8 cellular contexts compared by ENCODE assay signal in the genomic region with DNA sequence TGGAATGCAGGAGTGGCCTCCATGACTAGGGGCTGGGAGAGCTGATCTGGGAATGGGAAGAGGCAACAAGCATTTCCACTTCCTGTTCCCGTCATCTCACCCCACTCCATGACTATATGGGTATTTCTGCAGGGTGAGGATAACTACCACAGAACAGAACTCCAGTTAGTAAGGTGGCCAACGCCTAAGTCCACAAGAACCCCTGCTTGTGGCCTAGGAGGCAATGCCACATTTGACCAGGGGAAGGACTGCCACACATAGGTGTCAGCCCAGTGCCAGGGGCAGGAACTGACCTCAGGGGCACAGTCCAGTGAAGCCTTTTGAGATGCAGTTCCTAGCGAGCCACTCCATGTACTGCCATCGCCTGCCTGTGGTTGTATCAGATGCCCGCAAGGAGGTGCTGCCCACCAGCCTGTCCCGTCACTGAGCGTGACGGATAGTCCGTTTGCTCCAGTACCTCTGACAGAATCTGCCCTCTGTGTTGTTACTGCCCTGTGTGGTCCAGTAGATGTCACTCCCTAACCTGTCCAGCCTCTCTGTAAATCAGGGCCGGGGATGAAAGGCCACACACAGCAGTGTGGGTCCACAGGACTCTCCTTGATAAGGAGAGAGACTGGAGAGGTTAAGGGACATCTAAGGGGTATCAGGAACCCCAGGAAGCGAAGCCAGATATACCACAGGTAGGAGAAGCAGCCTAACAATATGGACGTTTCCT. TPM values are rescaled to one million over a fixed set of nuclear protein-coding genes. Genes with fewer than 3 reads are reported as not detected.
DNase-seq lines count a peak whose midpoint lies in the region; ATAC-seq and TF ChIP-seq lines count a peak whose summit lies in the region.

No MANE protein-coding gene starts in this region.

- CTCF ChIA-PET in HCT116 (lab: Charles Lee), result interaction anchor here (0.9 to 1.8 kb wide), 9 partner anchors 22 to 198 kb away, joined by 3 to 13 read pairs (median 5); a partner anchor contains a TSS

- peak; percentile 94 to 98 (median 95) for TF ChIP-seq CTCF in HCT116 (IDR thresholded peaks at IDR 0.05 in 2 of 3, conservative IDR thresholded peaks at IDR 0.05 in 1 of 3; ENCODE audit: borderline replicate concordance in 1 of 3, insufficient read depth in 1 of 3, low read depth in 2 of 3, low read length in 2 of 3)
- TF ChIP-seq CTCF in glutamatergic neuron (IDR thresholded peaks at IDR 0.05; ENCODE audit: partially characterized antibody, unreplicated experiment), result peak; percentile 73
- TF ChIP-seq CTCF in progenitor cell of endocrine pancreas (IDR thresholded peaks at IDR 0.05; ENCODE audit: unreplicated experiment), result peak; percentile 71

- H3K27me3 ChIP-seq in HCT116 (ENCODE audit: insufficient read depth, low read length), result no peaks in the 10 kb centered on the region

- peak overlapping the region; percentile 98 for H2AFZ ChIP-seq in HCT116 (ENCODE audit: low read depth, low read length, poor library complexity, severe bottlenecking)

- H4K20me1 ChIP-seq in HCT116 (ENCODE audit: insufficient read depth), result no peaks in the 10 kb centered on the region

- H3K27ac ChIP-seq in HCT116 (ENCODE audit: low read depth, low read length), result no peak overlapping the region

- POLR2A ChIA-PET in HCT116 (lab: Charles Lee), result interaction anchor here (2.4 kb wide), 1 partner anchor 272 kb away, joined by 9 read pairs; a partner anchor contains a TSS

- peaks cover 4% of the 10 kb centered on the region for H3K36me3 Mint-ChIP-seq in activated T-helper 2 cell treated with anti-CD3 and anti-CD28 coated beads, Interferon-gamma antibody, Interleukin-2, Interleukin-4, amounts not matched to agents 10 μg/mL and 5 μg/mL and 100 μg/mL, durations not matched to agents 14 hours and 24 hours and 36 hours (ENCODE audit: low read depth)
- H3K36me3 Mint-ChIP-seq in glutamatergic neuron (ENCODE audit: unreplicated experiment) (no peaks in the 10 kb centered on the region), progenitor cell of endocrine pancreas (ENCODE audit: insufficient read depth) (no peaks in the 10 kb centered on the region)

- BruUV-seq in HCT116 (replicated peaks; lab: Mats Ljungman, UMichigan), result no TSS peak

- H3K36me3 ChIP-seq in HCT116 (ENCODE audit: control insufficient read depth in 1 of 2, insufficient read depth in 2 of 2, low read length in 2 of 2), result no peaks in the 10 kb centered on the region

- peaks cover 5 to 25% of the 10 kb centered on the region in 2 experiments; a peak in 3 of 4 replicates for H3K4me1 ChIP-seq in HCT116 (ENCODE audit: control insufficient read depth in 1 of 2, insufficient read depth in 2 of 2, low read length in 2 of 2)

- H3K4me3 Mint-ChIP-seq in activated T-helper 2 cell treated with anti-CD3 and anti-CD28 coated beads, Interferon-gamma antibody, Interleukin-2, Interleukin-4, amounts not matched to agents 10 μg/mL and 5 μg/mL and 100 μg/mL, durations not matched to agents 14 hours and 24 hours and 36 hours (ENCODE audit: low read depth), result no peak overlapping the region
- peak overlapping the region; percentile 42 for H3K4me3 Mint-ChIP-seq in glutamatergic neuron (ENCODE audit: unreplicated experiment)
- no peak overlapping the region for H3K4me3 Mint-ChIP-seq in progenitor cell of endocrine pancreas (ENCODE audit: low read depth)

- H3K9me3 Mint-ChIP-seq in activated T-helper 2 cell treated with anti-CD3 and anti-CD28 coated beads, Interferon-gamma antibody, Interleukin-2, Interleukin-4, amounts not matched to agents 10 μg/mL and 5 μg/mL and 100 μg/mL, durations not matched to agents 14 hours and 24 hours and 36 hours, result no peaks in the 10 kb centered on the region
- H3K9me3 Mint-ChIP-seq in glutamatergic neuron (ENCODE audit: unreplicated experiment), result no peaks in the 10 kb centered on the region
- H3K9me3 Mint-ChIP-seq in progenitor cell of endocrine pancreas (ENCODE audit: low read depth), result no peaks in the 10 kb centered on the region

- no peaks in the 10 kb centered on the region for H3K9me2 ChIP-seq in HCT116 (ENCODE audit: insufficient read depth)

- peak overlapping the region; percentile 57 for H3K4me2 ChIP-seq in HCT116 (ENCODE audit: low read length)

- no peak overlapping the region for H3K9ac ChIP-seq in HCT116 (ENCODE audit: low read length)

- no peaks in the 10 kb centered on the region for H3K9me3 ChIP-seq in HCT116 (ENCODE audit: control insufficient read depth in 1 of 2, insufficient read depth in 1 of 2, low read depth in 1 of 2, low read length in 2 of 2)

- RAD21 ChIA-PET in HCT116 (lab: Charles Lee; ENCODE audit: low non-redundant PET in 1 of 2, low total read pairs in 2 of 2, uncharacterized antibody in 2 of 2, unreplicated experiment in 2 of 2), result interaction anchor here in 1 of 2 experiments (1.0 kb wide), 1 partner anchor 272 kb away, joined by 3 read pairs; a partner anchor contains a TSS

- ATAC-seq in HCT116 (peak; percentile 91), GM18861 (IDR thresholded peaks at IDR 0.05; ENCODE audit: unreplicated experiment) (no peak), GM21515 (IDR thresholded peaks at IDR 0.05; ENCODE audit: unreplicated experiment) (no peak)

- peaks cover 12% of the 10 kb centered on the region for H3K79me2 ChIP-seq in HCT116 (ENCODE audit: insufficient read depth, low read length)

- TF ChIP-seq POLR2A in HCT116 (IDR thresholded peaks at IDR 0.05; ENCODE audit: borderline replicate concordance, extremely low read depth, insufficient read depth, insufficient read length), result no peak

- peak; percentile 64 for DNase-seq in CD1c-positive myeloid dendritic cell (ENCODE audit: extremely low spot score)
- peak; percentile 89 for DNase-seq in HCT116 (ENCODE audit: low read depth, low spot score)
- DNase-seq in NOMO-1 treated with DMSO at 0.1 percent for 48 hours (lab: John Stamatoyannopoulos, UW; ENCODE audit: unreplicated experiment), result peak; percentile 72
- peak; percentile 20 for DNase-seq in activated T-helper 2 cell treated with anti-CD3 and anti-CD28 coated beads, Interferon-gamma antibody, Interleukin-2, Interleukin-4, amounts not matched to agents 10 μg/mL and 5 μg/mL and 100 μg/mL, durations not matched to agents 14 hours and 24 hours and 36 hours (ENCODE audit: low spot score)
- peak; percentile 77 for DNase-seq in glutamatergic neuron
- DNase-seq in progenitor cell of endocrine pancreas (ENCODE audit: low spot score, unreplicated experiment), result peak; percentile 49

- peaks cover 18% of the 10 kb centered on the region for H3K4me1 Mint-ChIP-seq in activated T-helper 2 cell treated with anti-CD3 and anti-CD28 coated beads, Interferon-gamma antibody, Interleukin-2, Interleukin-4, amounts not matched to agents 10 μg/mL and 5 μg/mL and 100 μg/mL, durations not matched to agents 14 hours and 24 hours and 36 hours (ENCODE audit: low read depth)
- peaks cover 10% of the 10 kb centered on the region for H3K4me1 Mint-ChIP-seq in glutamatergic neuron (ENCODE audit: low read depth, unreplicated experiment)
- H3K4me1 Mint-ChIP-seq in progenitor cell of endocrine pancreas (ENCODE audit: low read depth), result peaks cover 16% of the 10 kb centered on the region

- H3K4me3 ChIP-seq in HCT116 (replicated peaks in 1 of 2; ENCODE audit: low read depth in 1 of 2, low read length in 2 of 2), result no peak overlapping the region

- intact Hi-C loops in HCT116 (cut with micrococcal nuclease), result loop anchor here (1.0 to 5.0 kb wide), 8 partner anchors 22 to 352 kb away; a partner anchor contains a TSS
- intact Hi-C loops in activated T-helper 2 cell treated with anti-CD3 and anti-CD28 coated beads, Interferon-gamma antibody, Interleukin-2, Interleukin-4, amounts not matched to agents 10 μg/mL and 5 μg/mL and 100 μg/mL, durations not matched to agents 14 hours and 24 hours and 36 hours (cut with micrococcal nuclease), result loop anchor here (2.0 kb wide), 2 partner anchors 46 to 264 kb away; a partner anchor contains a TSS

- H3K27me3 Mint-ChIP-seq in activated T-helper 2 cell treated with anti-CD3 and anti-CD28 coated beads, Interferon-gamma antibody, Interleukin-2, Interleukin-4, amounts not matched to agents 10 μg/mL and 5 μg/mL and 100 μg/mL, durations not matched to agents 14 hours and 24 hours and 36 hours (ENCODE audit: low read depth), result peaks cover 14% of the 10 kb centered on the region
- H3K27me3 Mint-ChIP-seq in glutamatergic neuron (ENCODE audit: unreplicated experiment), result peaks cover 5% of the 10 kb centered on the region
- H3K27me3 Mint-ChIP-seq in progenitor cell of endocrine pancreas, result peaks cover 10% of the 10 kb centered on the region

- H3K27ac Mint-ChIP-seq in activated T-helper 2 cell treated with anti-CD3 and anti-CD28 coated beads, Interferon-gamma antibody, Interleukin-2, Interleukin-4, amounts not matched to agents 10 μg/mL and 5 μg/mL and 100 μg/mL, durations not matched to agents 14 hours and 24 hours and 36 hours, result no peak overlapping the region
- H3K27ac Mint-ChIP-seq in glutamatergic neuron (ENCODE audit: unreplicated experiment) (peak overlapping the region; percentile 72), progenitor cell of endocrine pancreas (peak overlapping the region; percentile 80)

- peak; percentile 92 for TF ChIP-seq RAD21 in HCT116 (IDR thresholded peaks at IDR 0.05; ENCODE audit: low read depth)

RNA-seq across cellular contexts. Expression of a gene that starts 3.5 kb away (rescaled TPM):
- total RNA-seq in HCT116 (2021; ENCODE audit: unreplicated experiment) (30.4 TPM), glutamatergic neuron (ENCODE audit: unreplicated experiment) (12.6 TPM), progenitor cell of endocrine pancreas (14.0 and 19.4 TPM in 2 replicates)
- polyA plus RNA-seq in HCT116 (2012), result 12.8 and 13.4 TPM in 2 replicates
- 22.7 and 23.4 TPM in 2 replicates for total RNA-seq in activated T-helper 2 cell treated with anti-CD3 and anti-CD28 coated beads, Interferon-gamma antibody, Interleukin-2, Interleukin-4, amounts not matched to agents 10 μg/mL and 5 μg/mL and 100 μg/mL, durations not matched to agents 14 hours and 24 hours and 36 hours

RNA-seq across cellular contexts. Expression of a gene that starts 12.2 kb away (rescaled TPM):
- not detected for total RNA-seq in HCT116 (2021; ENCODE audit: unreplicated experiment)
- not detected in 2 replicates for polyA plus RNA-seq in HCT116 (2012)
- not detected in 2 replicates for total RNA-seq in activated T-helper 2 cell treated with anti-CD3 and anti-CD28 coated beads, Interferon-gamma antibody, Interleukin-2, Interleukin-4, amounts not matched to agents 10 μg/mL and 5 μg/mL and 100 μg/mL, durations not matched to agents 14 hours and 24 hours and 36 hours
- not detected for total RNA-seq in glutamatergic neuron (ENCODE audit: unreplicated experiment)
- total RNA-seq in progenitor cell of endocrine pancreas, result not detected in 2 replicates

RNA-seq across cellular contexts. Expression of a gene that starts 34.8 kb away (rescaled TPM):
- total RNA-seq in HCT116 (2021; ENCODE audit: unreplicated experiment) (0.25 TPM), glutamatergic neuron (ENCODE audit: unreplicated experiment) (0.44 TPM), progenitor cell of endocrine pancreas (0.38 and 0.40 TPM in 2 replicates)
- polyA plus RNA-seq in HCT116 (2012), result not detected in 2 replicates
- not detected in 2 replicates for total RNA-seq in activated T-helper 2 cell treated with anti-CD3 and anti-CD28 coated beads, Interferon-gamma antibody, Interleukin-2, Interleukin-4, amounts not matched to agents 10 μg/mL and 5 μg/mL and 100 μg/mL, durations not matched to agents 14 hours and 24 hours and 36 hours

RNA-seq across cellular contexts. Expression of a gene that starts 43.3 kb away (rescaled TPM):
- total RNA-seq in HCT116 (2021; ENCODE audit: unreplicated experiment) (72.7 TPM), glutamatergic neuron (ENCODE audit: unreplicated experiment) (82.7 TPM), progenitor cell of endocrine pancreas (101 and 103 TPM in 2 replicates)
- 34.6 and 36.1 TPM in 2 replicates for polyA plus RNA-seq in HCT116 (2012)
- total RNA-seq in activated T-helper 2 cell treated with anti-CD3 and anti-CD28 coated beads, Interferon-gamma antibody, Interleukin-2, Interleukin-4, amounts not matched to agents 10 μg/mL and 5 μg/mL and 100 μg/mL, durations not matched to agents 14 hours and 24 hours and 36 hours, result 61.4 and 63.1 TPM in 2 replicates

RNA-seq across cellular contexts. Expression of a gene that starts 43.6 kb away (rescaled TPM):
- total RNA-seq in HCT116 (2021; ENCODE audit: unreplicated experiment), result not detected
- not detected in 2 replicates for polyA plus RNA-seq in HCT116 (2012)
- total RNA-seq in activated T-helper 2 cell treated with anti-CD3 and anti-CD28 coated beads, Interferon-gamma antibody, Interleukin-2, Interleukin-4, amounts not matched to agents 10 μg/mL and 5 μg/mL and 100 μg/mL, durations not matched to agents 14 hours and 24 hours and 36 hours, result not detected in 2 replicates
- total RNA-seq in glutamatergic neuron (ENCODE audit: unreplicated experiment), result not detected
- total RNA-seq in progenitor cell of endocrine pancreas, result not detected in 2 replicates

Comparison
In these comparisons a context has a peak if more than half of its experiments do, and no peak if none do; other contexts are left out.
1. DNase-seq: peak in every context shown above with its lines; median percentile 89 in HCT116; 77 in glutamatergic neuron; 72 in NOMO-1 treated with DMSO at 0.1 percent for 48 hours; 64 in CD1c-positive myeloid dendritic cell; 49 in progenitor cell of endocrine pancreas; 20 in activated T-helper 2 cell treated with anti-CD3 and anti-CD28 coated beads, Interferon-gamma antibody, Interleukin-2, Interleukin-4, amounts not matched to agents 10 μg/mL and 5 μg/mL and 100 μg/mL, durations not matched to agents 14 hours and 24 hours and 36 hours.